In genomic region chr9:97889941-97890557, GRCh38 we compare ENCODE assay signal across 8 cellular contexts. TPM values are rescaled to one million over a fixed set of nuclear protein-coding genes. Genes with fewer than 3 reads are reported as not detected.
DNase-seq lines count a peak whose midpoint lies in the region; ATAC-seq and TF ChIP-seq lines count a peak whose summit lies in the region.

No MANE protein-coding gene starts in this region.

- peak; percentile 96 for TF ChIP-seq CTCF in osteoblast (IDR thresholded peaks at IDR 0.05; ENCODE audit: extremely low read depth, low read depth, low read length)

- H4K20me1 ChIP-seq in osteoblast (ENCODE audit: insufficient read depth, low read length): no peaks in the 10 kb centered on the region

- intact Hi-C loops in sciatic nerve (cut with DNase I): loop anchor here (10.0 kb wide), 1 partner anchor 185 kb away; no protein-coding TSS in a partner anchor

- H3K4me1 ChIP-seq in osteoblast (ENCODE audit: insufficient read depth, low read length): no peaks in the 10 kb centered on the region

- H3K4me3 ChIP-seq in osteoblast (ENCODE audit: insufficient read depth, low read length): no peak overlapping the region

- no peaks in the 10 kb centered on the region for H3K36me3 ChIP-seq in osteoblast (ENCODE audit: insufficient read depth, low read length)

- no peak overlapping the region for H2AFZ ChIP-seq in osteoblast (ENCODE audit: low read length)

- DNase-seq in AG20443 (ENCODE audit: low spot score): peak; percentile 61
- peak; percentile 15 for DNase-seq in HCEC 1CT
- peak; percentile 51 to 62 for DNase-seq in activated CD4-positive, alpha-beta T cell treated with anti-CD3 and anti-CD28 coated beads for 24 hours (ENCODE audit: low read depth in 2 of 2)
- DNase-seq in ecto neural progenitor cell (ENCODE audit: low spot score): peak; percentile 70
- peak; percentile 92 for DNase-seq in osteoblast (ENCODE audit: insufficient read length, low spot score, missing footprints)
- DNase-seq in sciatic nerve (ENCODE audit: low spot score): no peak

- H3K27me3 ChIP-seq in osteoblast (ENCODE audit: insufficient read depth, low read length): peaks cover 19% of the 10 kb centered on the region

- no peak overlapping the region for H3K4me2 ChIP-seq in osteoblast (ENCODE audit: insufficient read depth, low read length)

- no peaks in the 10 kb centered on the region for H3K79me2 ChIP-seq in osteoblast (ENCODE audit: insufficient read depth, low read length)

- H3K27ac ChIP-seq in osteoblast (ENCODE audit: low read depth, low read length): no peak overlapping the region

- ATAC-seq in HG02970 (IDR thresholded peaks at IDR 0.05; ENCODE audit: low FRiP score, unreplicated experiment) (no peak), sciatic nerve (no peak), GM21737 (IDR thresholded peaks at IDR 0.05; ENCODE audit: unreplicated experiment) (no peak)

- peaks cover 4% of the 10 kb centered on the region for H3K9me3 ChIP-seq in osteoblast (ENCODE audit: low read depth, low read length)

RNA-seq across cellular contexts. Expression of gene TRMO, which starts 32.3 kb away (rescaled TPM):
- total RNA-seq in osteoblast: 23.9 and 26.5 TPM in 2 replicates
- 15.6 TPM for total RNA-seq in sciatic nerve

RNA-seq across cellular contexts. Expression of gene FOXE1, which starts 37.0 kb away (rescaled TPM):
- total RNA-seq in osteoblast (not detected in 2 replicates), sciatic nerve (not detected)

RNA-seq across cellular contexts. Expression of gene HEMGN, which starts 47.9 kb away (rescaled TPM):
- total RNA-seq in osteoblast: not detected in 2 replicates
- 6.4 TPM for total RNA-seq in sciatic nerve
